14 cellular contexts compared by ENCODE assay signal in genomic region chr17:77432791-77433190, GRCh38.
DNase-seq lines count a peak whose midpoint lies in the region; ATAC-seq, FAIRE-seq and TF ChIP-seq lines count a peak whose summit lies in the region.
"Had no signal": no experiment of that assay in that cellular context is flagged by ENCODE, and none has a peak within 500 bp of the region (broad histone marks: within the 10 kb centered on the region; RNA-seq: fewer than 3 reads in every experiment).

No MANE protein-coding gene starts in this region.

- H3K9ac ChIP-seq in kidney (ENCODE audit: low read length in 2 of 2), result no peak overlapping the region

- no peak overlapping the region for H3K4me3 ChIP-seq in kidney (ENCODE audit: low read length in 2 of 2)
- H3K4me3 ChIP-seq in uterus, result no peak overlapping the region

- TF ChIP-seq POLR2A in uterus (IDR thresholded peaks at IDR 0.05), result no peak

- FAIRE-seq in kidney (lab: Jason Lieb, UNC), result no peak
- FAIRE-seq: RCC 7860 had no signal

- DNase-seq in stimulated activated CD4-positive, alpha-beta T cell treated with anti-CD3 and anti-CD28 coated beads, Interleukin-4, amount 100 ng/mL, for 1 hour, result peak; percentile 43
- no peak for DNase-seq in stimulated activated CD4-positive, alpha-beta T cell treated with anti-CD3 and anti-CD28 coated beads, Interleukin-1b, Interleukin-23, amount 100 ng/mL, for 48 hours
- DNase-seq in activated T-cell treated with anti-CD3 and anti-CD28 coated beads, Interleukin-2, amount 50 U/mL, for 48 hours, result peak; percentile 56 to 59
- DNase-seq in kidney (peak; percentile 67), uterus (no peak), sciatic nerve (ENCODE audit: low spot score) (no peak), cerebellar cortex (ENCODE audit: low spot score) (no peak)
- DNase-seq: activated gamma-delta T cell, dermis blood vessel endothelial cell, foreskin melanocyte, NCI-H446 had no signal

- TF ChIP-seq CTCF in kidney (IDR thresholded peaks at IDR 0.05; ENCODE audit: borderline replicate concordance, extremely low read depth, insufficient read depth) (no peak), uterus (IDR thresholded peaks at IDR 0.05) (no peak)

- no peaks in the 10 kb centered on the region for H3K9me3 ChIP-seq in kidney (ENCODE audit: control insufficient read depth in 1 of 2, low read length in 2 of 2)
- no peaks in the 10 kb centered on the region for H3K9me3 ChIP-seq in uterus
- H3K9me3 ChIP-seq: neutrophil had no signal

- H3K27ac ChIP-seq in kidney (ENCODE audit: low read depth in 2 of 2, low read length in 2 of 2) (no peak overlapping the region), uterus (peak overlapping the region; percentile 33 to 97)
- H3K27ac ChIP-seq: neutrophil had no signal

- H3K4me1 ChIP-seq in kidney (ENCODE audit: control insufficient read depth in 1 of 2, insufficient read depth in 1 of 2, low read depth in 1 of 2, low read length in 2 of 2) (peaks cover 22 to 67% of the 10 kb centered on the region in 2 donors), uterus (peaks cover 40 to 67% of the 10 kb centered on the region in 2 donors)

- peaks cover 0 to 16% of the 10 kb centered on the region in 2 donors for H3K36me3 ChIP-seq in kidney (ENCODE audit: control insufficient read depth in 1 of 2, insufficient read depth in 2 of 2, low read length in 2 of 2)
- no peaks in the 10 kb centered on the region for H3K36me3 ChIP-seq in uterus
- H3K36me3 ChIP-seq: neutrophil had no signal

- intact Hi-C loops in kidney (cut with DNase I), result loop anchor here (10.0 kb wide), 1 partner anchor 98 kb away; no protein-coding TSS in a partner anchor
- intact Hi-C loops in uterus (cut with DNase I; ENCODE audit: low total_unique reads), result loop anchor here (5.0 kb wide), 1 partner anchor 60 kb away; no protein-coding TSS in a partner anchor
- intact Hi-C loops in sciatic nerve (cut with DNase I), result no loop called here

- no peak for ATAC-seq in sciatic nerve
- no peak for ATAC-seq in GM21619 (IDR thresholded peaks at IDR 0.05; ENCODE audit: unreplicated experiment)

- no peaks in the 10 kb centered on the region for H3K27me3 ChIP-seq in uterus
- H3K27me3 ChIP-seq: neutrophil had no signal

Comparison
In these comparisons a context has a peak if more than half of its experiments do, and no peak if none do; other contexts are left out.
1. DNase-seq: peak in stimulated activated CD4-positive, alpha-beta T cell treated with anti-CD3 and anti-CD28 coated beads, Interleukin-4, amount 100 ng/mL, for 1 hour (single experiment), activated T-cell treated with anti-CD3 and anti-CD28 coated beads, Interleukin-2, amount 50 U/mL, for 48 hours (2 of 2) and kidney (single experiment); none in stimulated activated CD4-positive, alpha-beta T cell treated with anti-CD3 and anti-CD28 coated beads, Interleukin-1b, Interleukin-23, amount 100 ng/mL, for 48 hours (single experiment), uterus (0 of 2), sciatic nerve (single experiment) and cerebellar cortex (single experiment).
2. H3K27ac ChIP-seq: peak in uterus (2 of 2); none in kidney (0 of 2).